In the genomic region with DNA sequence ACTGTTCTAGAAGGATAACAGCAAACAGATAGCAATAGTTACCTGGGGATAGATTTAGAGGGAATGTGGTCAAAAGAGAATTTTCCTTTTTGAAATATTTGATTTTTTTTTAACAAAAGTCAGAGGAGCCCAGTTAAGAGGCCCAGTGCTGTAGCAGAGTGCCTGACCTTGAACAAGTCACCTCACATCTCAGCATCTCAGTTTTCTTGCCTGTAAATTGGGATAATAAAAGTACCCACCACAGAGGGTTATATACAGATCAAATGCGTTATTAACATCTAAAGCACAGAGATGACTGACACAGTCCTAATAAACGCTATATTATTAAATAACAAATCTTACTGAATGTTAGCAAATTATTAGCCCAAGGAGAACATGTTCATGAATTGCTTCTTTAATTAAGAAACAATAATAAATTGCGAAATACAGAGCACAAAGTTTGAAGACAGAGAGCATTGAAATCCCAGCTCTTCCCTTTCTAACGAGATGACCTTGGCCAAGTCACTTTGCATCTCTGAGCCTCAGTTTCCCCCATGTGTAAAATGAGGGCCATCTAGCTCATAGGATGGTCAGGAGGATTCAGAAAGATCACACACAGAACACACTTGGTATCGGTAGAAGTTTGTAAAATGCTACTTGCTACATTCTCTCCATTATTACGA, we compare ENCODE assay signal across 3 cellular contexts.
TF ChIP-seq lines count a peak whose summit lies in the region.

No MANE protein-coding gene starts in this region.

TF ChIP-seq in A549, 52 proteins besides CTCF, POLR2A, EP300 and RAD21:
- TF ChIP-seq NFE2L2 (conservative IDR thresholded peaks at IDR 0.05; ENCODE audit: low read length) (no peak), CEBPB (IDR thresholded peaks at IDR 0.05) (peak; percentile 60 to 70; a peak in 3 of 4 replicates), RCOR1 (IDR thresholded peaks at IDR 0.05; ENCODE audit: low read depth, low read length) (no peak), RARB (CRISPR knock-in tag; IDR thresholded peaks at IDR 0.05) (no peak), CHD2 (IDR thresholded peaks at IDR 0.05; ENCODE audit: low read length, partially characterized antibody) (no peak)
- TF ChIP-seq, protein P1, sequence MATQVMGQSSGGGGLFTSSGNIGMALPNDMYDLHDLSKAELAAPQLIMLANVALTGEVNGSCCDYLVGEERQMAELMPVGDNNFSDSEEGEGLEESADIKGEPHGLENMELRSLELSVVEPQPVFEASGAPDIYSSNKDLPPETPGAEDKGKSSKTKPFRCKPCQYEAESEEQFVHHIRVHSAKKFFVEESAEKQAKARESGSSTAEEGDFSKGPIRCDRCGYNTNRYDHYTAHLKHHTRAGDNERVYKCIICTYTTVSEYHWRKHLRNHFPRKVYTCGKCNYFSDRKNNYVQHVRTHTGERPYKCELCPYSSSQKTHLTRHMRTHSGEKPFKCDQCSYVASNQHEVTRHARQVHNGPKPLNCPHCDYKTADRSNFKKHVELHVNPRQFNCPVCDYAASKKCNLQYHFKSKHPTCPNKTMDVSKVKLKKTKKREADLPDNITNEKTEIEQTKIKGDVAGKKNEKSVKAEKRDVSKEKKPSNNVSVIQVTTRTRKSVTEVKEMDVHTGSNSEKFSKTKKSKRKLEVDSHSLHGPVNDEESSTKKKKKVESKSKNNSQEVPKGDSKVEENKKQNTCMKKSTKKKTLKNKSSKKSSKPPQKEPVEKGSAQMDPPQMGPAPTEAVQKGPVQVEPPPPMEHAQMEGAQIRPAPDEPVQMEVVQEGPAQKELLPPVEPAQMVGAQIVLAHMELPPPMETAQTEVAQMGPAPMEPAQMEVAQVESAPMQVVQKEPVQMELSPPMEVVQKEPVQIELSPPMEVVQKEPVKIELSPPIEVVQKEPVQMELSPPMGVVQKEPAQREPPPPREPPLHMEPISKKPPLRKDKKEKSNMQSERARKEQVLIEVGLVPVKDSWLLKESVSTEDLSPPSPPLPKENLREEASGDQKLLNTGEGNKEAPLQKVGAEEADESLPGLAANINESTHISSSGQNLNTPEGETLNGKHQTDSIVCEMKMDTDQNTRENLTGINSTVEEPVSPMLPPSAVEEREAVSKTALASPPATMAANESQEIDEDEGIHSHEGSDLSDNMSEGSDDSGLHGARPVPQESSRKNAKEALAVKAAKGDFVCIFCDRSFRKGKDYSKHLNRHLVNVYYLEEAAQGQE (IDR thresholded peaks at IDR 0.05): no peak
- TF ChIP-seq, protein P2, sequence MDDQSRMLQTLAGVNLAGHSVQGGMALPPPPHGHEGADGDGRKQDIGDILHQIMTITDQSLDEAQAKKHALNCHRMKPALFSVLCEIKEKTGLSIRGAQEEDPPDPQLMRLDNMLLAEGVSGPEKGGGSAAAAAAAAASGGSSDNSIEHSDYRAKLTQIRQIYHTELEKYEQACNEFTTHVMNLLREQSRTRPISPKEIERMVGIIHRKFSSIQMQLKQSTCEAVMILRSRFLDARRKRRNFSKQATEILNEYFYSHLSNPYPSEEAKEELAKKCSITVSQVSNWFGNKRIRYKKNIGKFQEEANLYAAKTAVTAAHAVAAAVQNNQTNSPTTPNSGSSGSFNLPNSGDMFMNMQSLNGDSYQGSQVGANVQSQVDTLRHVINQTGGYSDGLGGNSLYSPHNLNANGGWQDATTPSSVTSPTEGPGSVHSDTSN (IDR thresholded peaks at IDR 0.05): no peak

TF ChIP-seq in IMR-90, 13 proteins besides CTCF, POLR2A, EP300 and RAD21:
- TF ChIP-seq CEBPB (IDR thresholded peaks at IDR 0.05; ENCODE audit: low read depth, low read length): peak; percentile 75
- TF ChIP-seq FOS (IDR thresholded peaks at IDR 0.05; ENCODE audit: low read depth, low read length): no peak
- TF ChIP-seq BHLHE40 (IDR thresholded peaks at IDR 0.05; ENCODE audit: low read depth, low read length): no peak

TF ChIP-seq in K562, 482 proteins besides CTCF, POLR2A, EP300 and RAD21:
- TF ChIP-seq ZKSCAN1 (IDR thresholded peaks at IDR 0.05; ENCODE audit: low read depth, low read length) (no peak), ESRRA (IDR thresholded peaks at IDR 0.05; ENCODE audit: borderline replicate concordance, low read depth) (peak; percentile 76)
